ENCODE assay signal across 26 cellular contexts in the genomic region with DNA sequence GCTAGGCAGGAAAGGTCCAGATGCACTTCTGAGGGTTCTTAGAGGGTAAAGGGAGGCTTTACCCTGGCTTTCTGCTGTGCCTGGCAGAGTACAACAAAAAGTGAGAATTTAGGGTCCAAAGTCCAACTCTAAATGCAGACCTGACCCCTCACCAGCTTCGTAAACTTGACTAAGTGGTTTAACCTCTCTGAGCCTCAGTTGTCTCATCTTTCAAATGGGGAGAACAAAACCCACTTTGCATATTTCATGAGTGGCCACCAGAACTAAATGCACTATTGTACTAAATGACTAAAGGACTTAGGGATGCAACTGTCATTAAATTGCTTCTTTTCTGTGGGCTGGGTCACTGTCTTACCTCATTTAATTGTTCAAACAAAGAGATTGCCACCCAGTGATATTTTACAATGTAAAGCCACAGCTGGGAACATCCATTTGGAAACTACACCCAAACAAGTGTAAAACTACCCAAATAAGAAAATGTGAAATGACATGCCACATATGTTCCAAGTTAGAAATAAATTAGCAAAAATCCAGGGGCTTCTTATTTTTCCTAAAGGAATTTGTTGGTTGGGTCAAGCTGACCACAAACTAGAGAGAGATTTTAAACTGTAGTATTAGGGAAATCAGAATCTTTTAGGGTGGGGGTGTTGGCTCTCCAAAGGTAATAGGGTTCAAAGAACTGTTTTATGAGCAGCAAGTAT. TPM values are rescaled to one million over a fixed set of nuclear protein-coding genes. Genes with fewer than 3 reads are reported as not detected.
"Had no signal": no experiment of that assay in that cellular context is flagged by ENCODE, and none has a peak within 500 bp of the region (broad histone marks: within the 10 kb centered on the region; RNA-seq: fewer than 3 reads in every experiment).

No MANE protein-coding gene starts in this region.

- H3K4me1 ChIP-seq: foreskin keratinocyte, left lung, pancreas had no signal

- H3K27me3 ChIP-seq: left lung, neutrophil, pancreas had no signal

- H3K9me3 ChIP-seq: left lung, neutrophil, pancreas had no signal

- H3K27ac Mint-ChIP-seq: activated naive CD8-positive, alpha-beta T cell treated with anti-CD3 and anti-CD28 coated beads, Interleukin-2, amount 10 ng/mL, durations not matched to agents 7 days and 5 days; activated T-helper 2 cell treated with anti-CD3 and anti-CD28 coated beads, Interferon-gamma antibody, Interleukin-2, Interleukin-4, amounts not matched to agents 10 μg/mL and 5 μg/mL and 100 μg/mL, durations not matched to agents 14 hours and 24 hours and 36 hours; dendritic cell treated with granulocyte-macrophage colony-stimulating factor and Interleukin-4, amounts not matched to agents 40 ng/mL and 50 ng/mL, for 4 days; immature natural killer cell; natural killer cell treated with Interleukin-12 subunit alpha and Interleukin-12 subunit beta and Interleukin-15 and Interleukin-18, amount 100 ng/mL, for 72 hours; stimulated activated naive B cell treated with anti-CD40 and anti-IgM and Interleukin-4, amounts not matched to agents 10 μg/mL and 1 μg/mL and 100 μg/mL, for 72 hours; T-helper 17 cell had no signal

- H3K9me3 Mint-ChIP-seq: dendritic cell treated with granulocyte-macrophage colony-stimulating factor and Interleukin-4, amounts not matched to agents 40 ng/mL and 50 ng/mL, for 4 days; immature natural killer cell had no signal

- H3K4me1 Mint-ChIP-seq: activated naive CD8-positive, alpha-beta T cell treated with anti-CD3 and anti-CD28 coated beads, Interleukin-2, amount 10 ng/mL, durations not matched to agents 7 days and 5 days; immature natural killer cell; T-helper 17 cell had no signal

- H3K4me3 Mint-ChIP-seq: activated naive CD8-positive, alpha-beta T cell treated with anti-CD3 and anti-CD28 coated beads, Interleukin-2, amount 10 ng/mL, durations not matched to agents 7 days and 5 days; activated T-cell treated with anti-CD3 and anti-CD28 coated beads, Interleukin-2, amount 50 U/mL, for 4 hours; dendritic cell treated with granulocyte-macrophage colony-stimulating factor and Interleukin-4, amounts not matched to agents 40 ng/mL and 50 ng/mL, for 4 days; immature natural killer cell; natural killer cell treated with Interleukin-12 subunit alpha and Interleukin-12 subunit beta and Interleukin-15 and Interleukin-18, amount 100 ng/mL, for 72 hours; stimulated activated naive B cell treated with anti-CD40 and anti-IgM and Interleukin-4, amounts not matched to agents 10 μg/mL and 1 μg/mL and 100 μg/mL, for 72 hours; T-helper 17 cell had no signal

- H3K4me3 ChIP-seq: cardiac muscle cell, left lung, lung, pancreas had no signal

- H3K36me3 Mint-ChIP-seq: activated naive CD8-positive, alpha-beta T cell treated with anti-CD3 and anti-CD28 coated beads, Interleukin-2, amount 10 ng/mL, durations not matched to agents 7 days and 5 days; immature natural killer cell; natural killer cell treated with Interleukin-12 subunit alpha and Interleukin-12 subunit beta and Interleukin-15 and Interleukin-18, amount 100 ng/mL, for 72 hours had no signal

- H3K27me3 Mint-ChIP-seq: activated naive CD8-positive, alpha-beta T cell treated with anti-CD3 and anti-CD28 coated beads, Interleukin-2, amount 10 ng/mL, durations not matched to agents 7 days and 5 days; dendritic cell treated with granulocyte-macrophage colony-stimulating factor and Interleukin-4, amounts not matched to agents 40 ng/mL and 50 ng/mL, for 4 days; natural killer cell treated with Interleukin-12 subunit alpha and Interleukin-12 subunit beta and Interleukin-15 and Interleukin-18, amount 100 ng/mL, for 72 hours had no signal

- ATAC-seq: activated T-cell treated with anti-CD3 and anti-CD28 coated beads, Interleukin-2, amount 50 U/mL, for 4 hours; foreskin keratinocyte; left lung; natural killer cell treated with Interleukin-12 subunit alpha and Interleukin-12 subunit beta and Interleukin-15 and Interleukin-18, amount 100 ng/mL, for 72 hours; pancreas; right cardiac atrium; stimulated activated naive B cell treated with anti-CD40 and anti-IgM and Interleukin-4, amounts not matched to agents 10 μg/mL and 1 μg/mL and 100 μg/mL, for 72 hours; T-helper 17 cell had no signal

- H3K27ac ChIP-seq: cardiac muscle cell, foreskin keratinocyte, left lung, neutrophil, pancreas had no signal

- H3K36me3 ChIP-seq: cardiac muscle cell, left lung, neutrophil, pancreas had no signal

- DNase-seq: activated CD4-positive, alpha-beta T cell treated with anti-CD3 and anti-CD28 coated beads for 4 hours; activated CD4-positive, alpha-beta T cell treated with anti-CD3 and anti-CD28 coated beads, Interleukin-2, amount 50 U/mL, for 48 hours; activated CD4-positive, CD25-positive, alpha-beta regulatory T cell; activated CD8-positive, alpha-beta memory T cell treated with anti-CD3 and anti-CD28 coated beads, Interleukin-2, amount 50 U/mL, for 48 hours; activated naive CD4-positive, alpha-beta T cell treated with Interleukin-2 at 50 U/mL for 16 hours; activated naive CD8-positive, alpha-beta T cell treated with anti-CD3 and anti-CD28 coated beads, Interleukin-2, amount 10 ng/mL, durations not matched to agents 7 days and 5 days; activated T-cell treated with anti-CD3 and anti-CD28 coated beads, Interleukin-2, amount 50 U/mL, for 4 hours; effector CD4-positive, alpha-beta T cell; foreskin keratinocyte; immature natural killer cell; left lung; pancreas; right cardiac atrium; stimulated activated CD4-positive, alpha-beta T cell treated with anti-CD3 and anti-CD28 coated beads, Interleukin-15, amount 100 ng/mL, for 24 hours; stimulated activated CD8-positive, alpha-beta memory T cell treated with anti-CD3 and anti-CD28 coated beads, Interleukin-4, amount 100 ng/mL, for 48 hours; stimulated activated naive B cell treated with anti-CD40 and anti-IgM and Interleukin-4, amounts not matched to agents 10 μg/mL and 1 μg/mL and 100 μg/mL, for 72 hours; SW 1271; T-helper 17 cell; trophoblast cell had no signal

RNA-seq across cellular contexts. Expression of gene RIN2, which starts 48.3 kb away (rescaled TPM):
- total RNA-seq: activated CD8-positive, alpha-beta memory T cell treated with anti-CD3 and anti-CD28 coated beads for 36 hours; activated T-helper 2 cell treated with anti-CD3 and anti-CD28 coated beads, Interferon-gamma antibody, Interleukin-2, Interleukin-4, amounts not matched to agents 10 μg/mL and 5 μg/mL and 100 μg/mL, durations not matched to agents 14 hours and 24 hours and 36 hours; natural killer cell treated with Interleukin-12 subunit alpha and Interleukin-12 subunit beta and Interleukin-15 and Interleukin-18, amount 100 ng/mL, for 72 hours had no signal
- polyA plus RNA-seq: immature natural killer cell had no signal
